Comparison of ENCODE assay signal across 19 cellular contexts in genomic region chr5:109533847-109534272, GRCh38.
DNase-seq lines count a peak whose midpoint lies in the region; ATAC-seq and TF ChIP-seq lines count a peak whose summit lies in the region.
"Had no signal": no experiment of that assay in that cellular context is flagged by ENCODE, and none has a peak within 500 bp of the region (broad histone marks: within the 10 kb centered on the region; RNA-seq: fewer than 3 reads in every experiment).

No MANE protein-coding gene starts in this region.

- H3K27me3 ChIP-seq in parathyroid adenoma (ENCODE audit: control insufficient read depth, insufficient read depth, low read length): no peaks in the 10 kb centered on the region

- no peaks in the 10 kb centered on the region for H3K4me1 ChIP-seq in parathyroid adenoma

- peak overlapping the region; percentile 25 for H3K4me2 ChIP-seq in parathyroid adenoma (ENCODE audit: low read length)

- no peak for TF ChIP-seq POLR2A in erythroblast (IDR thresholded peaks at IDR 0.05; ENCODE audit: low read length)

- no peak overlapping the region for H3K9ac ChIP-seq in parathyroid adenoma

- no peak for TF ChIP-seq CTCF in fibroblast of mammary gland (conservative IDR thresholded peaks at IDR 0.05; ENCODE audit: control insufficient read depth, insufficient read depth, low read depth, low read length)
- no peak for TF ChIP-seq CTCF in parathyroid adenoma (IDR thresholded peaks at IDR 0.05)

- no peaks in the 10 kb centered on the region for H3K9me3 ChIP-seq in parathyroid adenoma (ENCODE audit: control insufficient read depth, low read length)

- DNase-seq in H4 (ENCODE audit: low spot score) (peak; percentile 14), fibroblast of mammary gland (ENCODE audit: low read depth) (peak; percentile 7), Right ventricle myocardium superior (no peak), erythroblast (lab: John Stamatoyannopoulos, UW) (no peak), AG20443 (ENCODE audit: low spot score) (no peak), DMS114 treated with DMSO at 0.1 percent for 48 hours (lab: John Stamatoyannopoulos, UW; ENCODE audit: unreplicated experiment) (no peak)
- DNase-seq: activated B cell treated with CpG ODN at 0.5 μM for 24 hours; activated CD8-positive, alpha-beta T cell treated with anti-CD3 and anti-CD28 coated beads for 36 hours; activated T-cell treated with anti-CD3 and anti-CD28 coated beads, Interleukin-2, amount 50 U/mL, for 24 hours; CD8-positive, alpha-beta memory T cell; cortex of kidney; DMS79 treated with DMSO at 0.1 percent for 48 hours; KG1; NCI-H1092 treated with DMSO at 0.1 percent for 48 hours; NCI-H526 treated with DMSO at 0.1 percent for 48 hours; T-helper 2 cell had no signal

- H3K4me3 ChIP-seq in fibroblast of mammary gland (ENCODE audit: control insufficient read depth, low read depth, low read length): no peak overlapping the region
- H3K4me3 ChIP-seq in parathyroid adenoma (ENCODE audit: low read depth, low read length): no peak overlapping the region

- intact Hi-C loops in Right ventricle myocardium superior (cut with DNase I): no loop called here

- peak overlapping the region; percentile 28 for H2AFZ ChIP-seq in parathyroid adenoma

- ATAC-seq in SK-N-SH treated with all-trans-retinoic acid at 6 μM for 48 hours (peak; percentile 81), Right ventricle myocardium superior (ENCODE audit: poor library complexity) (no peak)
- ATAC-seq: activated CD8-positive, alpha-beta T cell treated with anti-CD3 and anti-CD28 coated beads for 36 hours; left lobe of liver had no signal

- no peaks in the 10 kb centered on the region for H3K36me3 ChIP-seq in parathyroid adenoma (ENCODE audit: control insufficient read depth, insufficient read depth, low read length)

- H3K79me2 ChIP-seq in parathyroid adenoma: no peaks in the 10 kb centered on the region

- no peak overlapping the region for H3K27ac ChIP-seq in parathyroid adenoma

TF ChIP-seq in SK-N-SH treated with all-trans-retinoic acid at 6 μM for 48 hours, 23 proteins besides CTCF, POLR2A, EP300 and RAD21 (continues in another document):
- TF ChIP-seq ARNTL (CRISPR knock-in tag; IDR thresholded peaks at IDR 0.05; ENCODE audit: borderline replicate concordance, low read depth): peak; percentile 53; the same call in 1 of the 2 replicates
- peak; percentile 99 for TF ChIP-seq CREB5 (CRISPR knock-in tag; IDR thresholded peaks at IDR 0.05; ENCODE audit: low read depth)
- no peak for TF ChIP-seq OSR1 (CRISPR knock-in tag; IDR thresholded peaks at IDR 0.05)
- peak; percentile 95 for TF ChIP-seq CSRNP3 (CRISPR knock-in tag; IDR thresholded peaks at IDR 0.05)
- TF ChIP-seq ZNF70 (CRISPR knock-in tag; IDR thresholded peaks at IDR 0.05): no peak
- TF ChIP-seq PATZ1 (CRISPR knock-in tag; IDR thresholded peaks at IDR 0.05; ENCODE audit: borderline replicate concordance): peak; percentile 80; the same call in 1 of the 2 replicates
- no peak for TF ChIP-seq RARB (CRISPR knock-in tag; IDR thresholded peaks at IDR 0.05)
- peak; percentile 72; the same call in 1 of the 2 replicates for TF ChIP-seq SNAI2 (CRISPR knock-in tag; IDR thresholded peaks at IDR 0.05)
- TF ChIP-seq GLIS3 (CRISPR knock-in tag; IDR thresholded peaks at IDR 0.05): peak; percentile 14; the same call in 1 of the 2 replicates
- TF ChIP-seq TSHZ2 (CRISPR knock-in tag; IDR thresholded peaks at IDR 0.05): peak; percentile 58; the same call in 1 of the 2 replicates
- peak; percentile 66; the same call in 1 of the 2 replicates for TF ChIP-seq ZNF565 (CRISPR knock-in tag; conservative IDR thresholded peaks at IDR 0.05; ENCODE audit: low read depth)
- peak; percentile 97 for TF ChIP-seq ISL1 (CRISPR knock-in tag; IDR thresholded peaks at IDR 0.05)
- peak; percentile 67; the same call in 1 of the 2 replicates for TF ChIP-seq POU6F1 (CRISPR knock-in tag; IDR thresholded peaks at IDR 0.05; ENCODE audit: borderline replicate concordance, low read depth)
- TF ChIP-seq BACH2 (CRISPR knock-in tag; IDR thresholded peaks at IDR 0.05; ENCODE audit: borderline replicate concordance): no peak
- TF ChIP-seq ZC3H10 (CRISPR knock-in tag; IDR thresholded peaks at IDR 0.05): peak; percentile 89
- peak; percentile 65 for TF ChIP-seq ZNF8 (CRISPR knock-in tag; IDR thresholded peaks at IDR 0.05)
- TF ChIP-seq TCF4 (CRISPR knock-in tag; IDR thresholded peaks at IDR 0.05; ENCODE audit: borderline replicate concordance): peak; percentile 96
- TF ChIP-seq PPARA (CRISPR knock-in tag; IDR thresholded peaks at IDR 0.05; ENCODE audit: borderline replicate concordance): no peak
- TF ChIP-seq ZFP3 (CRISPR knock-in tag; IDR thresholded peaks at IDR 0.05): no peak
- TF ChIP-seq ZFP30 (CRISPR knock-in tag; IDR thresholded peaks at IDR 0.05): no peak

Comparison
In these comparisons a context has a peak if more than half of its experiments do, and no peak if none do; other contexts are left out.
1. DNase-seq: peak in H4 (single experiment) and fibroblast of mammary gland (single experiment); none in Right ventricle myocardium superior (single experiment), erythroblast (0 of 2), AG20443 (single experiment) and DMS114 treated with DMSO at 0.1 percent for 48 hours (single experiment).